In genomic region chr11:129280027-129280811, GRCh38 we compare ENCODE assay signal across 9 cellular contexts.
DNase-seq lines count a peak whose midpoint lies in the region; ATAC-seq, FAIRE-seq and TF ChIP-seq lines count a peak whose summit lies in the region.
"Had no signal": no experiment of that assay in that cellular context is flagged by ENCODE, and none has a peak within 500 bp of the region (broad histone marks: within the 10 kb centered on the region; RNA-seq: fewer than 3 reads in every experiment).

No MANE protein-coding gene starts in this region.

- 51% methylated on average over 16 of the region's 16 CpGs for WGBS in HUES64
- 8 to 30% (median 15%) methylated on average over 16 of the region's 16 CpGs for WGBS in small intestine, 3 donors

- no peaks in the 10 kb centered on the region for H3K36me3 Mint-ChIP-seq in glutamatergic neuron (ENCODE audit: unreplicated experiment)

- peak overlapping the region; percentile 70 for H3K27ac Mint-ChIP-seq in glutamatergic neuron (ENCODE audit: unreplicated experiment)

- H3K27ac ChIP-seq in HUES64 (ENCODE audit: low read depth, low read length) (no peak overlapping the region), small intestine (ENCODE audit: low read depth in 1 of 2, low read length in 1 of 2) (peak overlapping the region in 1 of 2 donors; percentile 52)

- CTCF ChIA-PET in BJ (lab: Yijun Ruan, JAX) = interaction anchor here (0.6 to 1.9 kb wide), 3 partner anchors 50 to 1438 kb away, joined by 3 to 6 read pairs (median 4); no protein-coding TSS in a partner anchor

- POLR2A ChIA-PET in BJ (lab: Charles Lee) = no interaction called here

- H3K4me3 ChIP-seq in BJ (ENCODE audit: low read depth, low read length) (peak overlapping the region; percentile 60), HUES64 (ENCODE audit: low read length) (peak overlapping the region; percentile 83), small intestine (ENCODE audit: low read depth in 1 of 2, low read length in 2 of 2) (peak overlapping the region; percentile 60 to 96)

- DNase-seq in BJ (ENCODE audit: low read depth) = no peak
- DNase-seq in activated T-cell treated with anti-CD3 and anti-CD28 coated beads for 48 hours (ENCODE audit: low read depth) = peak; percentile 23
- no peak for DNase-seq in glutamatergic neuron
- peak; percentile 16 for DNase-seq in small intestine
- DNase-seq in GM03348 (ENCODE audit: low spot score) = no peak
- no peak for DNase-seq in T-helper 9 cell

- no peak for ATAC-seq in HG03108 (IDR thresholded peaks at IDR 0.05; ENCODE audit: unreplicated experiment)

- H3K36me3 ChIP-seq in BJ (ENCODE audit: control insufficient read depth, insufficient read depth, low read length) = no peaks in the 10 kb centered on the region
- no peaks in the 10 kb centered on the region for H3K36me3 ChIP-seq in HUES64 (ENCODE audit: insufficient read depth, low read length)
- H3K36me3 ChIP-seq in small intestine (ENCODE audit: control insufficient read depth in 2 of 2, insufficient read depth in 2 of 2, low read length in 2 of 2) = no peaks in the 10 kb centered on the region

- no peak for FAIRE-seq in small intestine (lab: Jason Lieb, UNC)

- peak overlapping the region; percentile 75 for H3K9ac ChIP-seq in HUES64 (ENCODE audit: low read depth, low read length)

- peaks cover 5% of the 10 kb centered on the region for H3K27me3 Mint-ChIP-seq in glutamatergic neuron (ENCODE audit: unreplicated experiment)

- peaks cover 6% of the 10 kb centered on the region for H3K9me3 Mint-ChIP-seq in glutamatergic neuron (ENCODE audit: unreplicated experiment)

- H3K4me3 Mint-ChIP-seq in glutamatergic neuron (ENCODE audit: unreplicated experiment) = peak overlapping the region; percentile 89

- H3K9me3 ChIP-seq in HUES64 (ENCODE audit: insufficient read depth, low read depth, low read length) (no peaks in the 10 kb centered on the region), small intestine (ENCODE audit: control insufficient read depth, low read depth) (no peaks in the 10 kb centered on the region)
- H3K9me3 ChIP-seq: mucosa of descending colon had no signal

- H3K4me1 Mint-ChIP-seq in glutamatergic neuron (ENCODE audit: low read depth, unreplicated experiment) = peaks cover 42% of the 10 kb centered on the region

- no peak for TF ChIP-seq CTCF in BJ (IDR thresholded peaks at IDR 0.05; ENCODE audit: insufficient read depth, low read depth, low read length)
- no peak for TF ChIP-seq CTCF in glutamatergic neuron (IDR thresholded peaks at IDR 0.05; ENCODE audit: partially characterized antibody, unreplicated experiment)

- H3K4me1 ChIP-seq in HUES64 (ENCODE audit: insufficient read depth, low read length) = peaks cover 62% of the 10 kb centered on the region
- peaks cover 4 to 10% of the 10 kb centered on the region in 2 donors for H3K4me1 ChIP-seq in small intestine (ENCODE audit: control insufficient read depth in 2 of 2, insufficient read depth in 1 of 2, low read depth in 1 of 2, low read length in 1 of 2)

- H3K27me3 ChIP-seq in BJ (ENCODE audit: control insufficient read depth, insufficient read depth, low read length) (no peaks in the 10 kb centered on the region), HUES64 (ENCODE audit: insufficient read depth, low read length) (peaks cover 22% of the 10 kb centered on the region), small intestine (ENCODE audit: control insufficient read depth in 2 of 2, insufficient read depth in 2 of 2, low read length in 2 of 2) (no peaks in the 10 kb centered on the region)

Comparison
In these comparisons a context has a peak if more than half of its experiments do, and no peak if none do; other contexts are left out.
1. DNase-seq: peak in activated T-cell treated with anti-CD3 and anti-CD28 coated beads for 48 hours (single experiment) and small intestine (single experiment); none in BJ (single experiment), glutamatergic neuron (single experiment), GM03348 (single experiment) and T-helper 9 cell (single experiment).
2. Peak in every context shown above with its lines, with median percentiles within 50 percentile points of each other: H3K4me3 ChIP-seq.